Comparison of ENCODE assay signal across 21 cellular contexts in the genomic region with DNA sequence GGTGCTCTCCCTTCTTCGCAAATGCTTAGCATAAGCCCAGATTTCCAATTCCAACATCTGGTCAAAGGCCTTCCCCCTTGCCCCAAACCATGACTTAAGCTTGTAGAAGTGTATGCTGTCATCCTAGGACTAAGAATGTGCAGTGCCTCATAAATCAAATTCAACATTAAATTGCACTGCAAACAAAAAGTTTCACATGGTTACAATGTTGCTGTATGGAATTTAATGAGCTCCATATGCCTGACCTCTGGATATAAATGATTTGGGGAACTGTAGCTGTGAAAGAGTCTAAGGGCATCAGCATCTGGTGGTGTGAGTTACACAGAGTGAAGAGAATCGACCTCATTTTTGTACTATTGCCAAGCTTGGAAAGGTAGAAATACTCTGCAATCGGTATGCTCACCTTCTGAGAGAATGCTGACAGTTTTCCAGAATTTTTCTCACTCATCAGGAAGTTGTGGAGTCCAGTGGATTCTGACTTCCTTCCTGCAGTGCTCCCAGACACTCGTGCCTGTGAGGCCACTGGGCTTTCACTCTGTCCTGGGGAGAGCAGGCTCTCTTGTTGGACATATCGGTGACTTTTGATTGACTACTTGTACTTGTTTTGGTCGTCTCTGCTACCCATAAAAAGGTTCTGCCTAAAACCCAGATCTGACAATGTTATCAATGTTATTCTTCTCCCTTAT. TPM values are rescaled to one million over a fixed set of nuclear protein-coding genes. Genes with fewer than 3 reads are reported as not detected.
A peak's percentile ranks its signal among the peaks of the same experiment; 100 is the strongest.
DNase-seq lines count a peak whose midpoint lies in the region; FAIRE-seq and TF ChIP-seq lines count a peak whose summit lies in the region.
"Had no signal": no experiment of that assay in that cellular context is flagged by ENCODE, and none has a peak within 500 bp of the region (broad histone marks: within the 10 kb centered on the region; RNA-seq: fewer than 3 reads in every experiment).

No MANE protein-coding gene starts in this region.

- H3K27me3 Mint-ChIP-seq in activated T-cell treated with anti-CD3 and anti-CD28 coated beads, Interleukin-2, amount 50 U/mL, for 24 hours = no peaks in the 10 kb centered on the region
- H3K27me3 Mint-ChIP-seq: natural killer cell treated with Interleukin-12 subunit alpha and Interleukin-12 subunit beta and Interleukin-15 and Interleukin-18, amount 100 ng/mL, for 72 hours; stimulated activated naive CD8-positive, alpha-beta T cell treated with anti-CD3 and anti-CD28 coated beads, Interleukin-15, Interleukin-2, amounts not matched to agents 100 ng/mL and 50 ng/mL, for 24 hours had no signal

- peak overlapping the region; percentile 29 for H4K91ac ChIP-seq in H1 (replicated peaks; ENCODE audit: insufficient read length, low read length)

- H3K4me3 ChIP-seq in HUES6 (ENCODE audit: low read depth, low read length) = peak overlapping the region; percentile 25; the same call in 1 of the 2 replicates
- no peak overlapping the region for H3K4me3 ChIP-seq in H1 (ENCODE audit: extremely low read depth in 1 of 4, insufficient read depth in 2 of 4, low read depth in 3 of 4, low read length in 4 of 4)
- no peak overlapping the region for H3K4me3 ChIP-seq in mesendoderm (ENCODE audit: low read length)
- no peak overlapping the region for H3K4me3 ChIP-seq in H7 (ENCODE audit: insufficient read depth, low read depth, low read length)
- H3K4me3 ChIP-seq: BLaER1, body of pancreas, gastroesophageal sphincter, skin epidermis, transverse colon had no signal

- no peak overlapping the region for H3K14ac ChIP-seq in H1 (ENCODE audit: insufficient read length)

- CTCF ChIA-PET in H1 (lab: Charles Lee; ENCODE audit: partially characterized antibody) = interaction anchor here (1.1 kb wide), 1 partner anchor 9 kb away, joined by 3 read pairs; no protein-coding TSS in a partner anchor

- no peaks in the 10 kb centered on the region for H3K4me1 Mint-ChIP-seq in activated T-cell treated with anti-CD3 and anti-CD28 coated beads, Interleukin-2, amount 50 U/mL, for 24 hours (ENCODE audit: low read depth)

- no peaks in the 10 kb centered on the region for H3K27me3 ChIP-seq in HUES6 (ENCODE audit: control insufficient read depth, insufficient read depth, low read length)
- H3K27me3 ChIP-seq in H1 (replicated peaks in 1 of 4; ENCODE audit: control insufficient read depth in 3 of 4, extremely low read depth in 1 of 4, insufficient read depth in 3 of 4, low read length in 3 of 4) = no peaks in the 10 kb centered on the region
- H3K27me3 ChIP-seq in mesendoderm (ENCODE audit: insufficient read depth, low read length, poor library complexity) = no peaks in the 10 kb centered on the region
- no peaks in the 10 kb centered on the region for H3K27me3 ChIP-seq in H7 (ENCODE audit: control insufficient read depth, insufficient read depth, low read length)
- H3K27me3 ChIP-seq: BLaER1, body of pancreas, gastroesophageal sphincter, transverse colon had no signal

- TF ChIP-seq CTCF in H1 (IDR thresholded peaks at IDR 0.05; ENCODE audit: control extremely low read depth in 1 of 3, insufficient read depth in 1 of 3, low read depth in 1 of 3, low read length in 3 of 3) = no peak

- H2BK120ac ChIP-seq in H1 (replicated peaks; ENCODE audit: low read depth, low read length) (peak overlapping the region; percentile 69), mesendoderm (ENCODE audit: low read depth, low read length) (no peak overlapping the region)

- DNase-seq in GM04504 (ENCODE audit: low read depth) (peak; percentile 70), H1 (ENCODE audit: low read depth in 1 of 2, low spot score in 2 of 2) (no peak), mesendoderm (no peak), H7 (no peak)
- no peak for DNase-seq in stimulated activated CD4-positive, alpha-beta T cell treated with anti-CD3 and anti-CD28 coated beads, Interleukin-1b, Interleukin-23, amount 100 ng/mL, for 48 hours
- DNase-seq in activated T-cell treated with anti-CD3 and anti-CD28 coated beads, Interleukin-2, amount 50 U/mL, for 24 hours = no peak
- DNase-seq: activated CD4-positive, CD25-positive, alpha-beta regulatory T cell treated with anti-CD3 and anti-CD28 coated beads, Interleukin-2, amount 50 U/mL, for 72 hours; body of pancreas; NCI-H1417 treated with DMSO at 0.1 percent for 48 hours; NK-92 treated with Interleukin-12 subunit alpha and Interleukin-12 subunit beta, amount 100 ng/mL, for 24 hours; RPMI8226; stimulated activated CD4-positive, alpha-beta T cell treated with anti-CD3 and anti-CD28 coated beads, Interleukin-2, amount 100 ng/mL, for 48 hours; transverse colon had no signal

- H3K4ac ChIP-seq in H1 (replicated peaks; ENCODE audit: insufficient read length, low read depth, low read length) (no peak overlapping the region), mesendoderm (ENCODE audit: low read depth, low read length) (peak overlapping the region; percentile 93)

- peaks cover 5% of the 10 kb centered on the region for H3K36me3 Mint-ChIP-seq in activated T-cell treated with anti-CD3 and anti-CD28 coated beads, Interleukin-2, amount 50 U/mL, for 24 hours (ENCODE audit: low read depth)
- H3K36me3 Mint-ChIP-seq: activated naive CD4-positive, alpha-beta T cell treated with anti-CD3 and anti-CD28 coated beads, Interleukin-2, amount 50 U/mL, for 72 hours; mesothelial cell of epicardium; natural killer cell treated with Interleukin-12 subunit alpha and Interleukin-12 subunit beta and Interleukin-15 and Interleukin-18, amount 100 ng/mL, for 72 hours had no signal

- H2BK15ac ChIP-seq in H1 (ENCODE audit: low read length) (0 out of 2 replicates have a peak overlapping the region, but pooled peaks have one; percentile 29), mesendoderm (replicated peaks; ENCODE audit: low read depth) (no peak overlapping the region)

- TF ChIP-seq RAD21 in H1 (IDR thresholded peaks at IDR 0.05 in 1 of 2, conservative IDR thresholded peaks at IDR 0.05 in 1 of 2; ENCODE audit: low read depth in 2 of 2, low read length in 2 of 2) = no peak

- H3K27ac ChIP-seq in HUES6 (ENCODE audit: low read depth, low read length) = peak overlapping the region; percentile 92
- no peak overlapping the region for H3K27ac ChIP-seq in H1 (ENCODE audit: low read depth, low read length)
- peak overlapping the region; percentile 16 for H3K27ac ChIP-seq in mesendoderm (ENCODE audit: low read depth, low read length)
- H3K27ac ChIP-seq: BLaER1, body of pancreas, gastroesophageal sphincter, transverse colon had no signal

- peak in 1 of 2 experiments; percentile 47; a peak in 2 of 3 replicates for TF ChIP-seq POLR2A in H1 (IDR thresholded peaks at IDR 0.05; ENCODE audit: control extremely low read depth in 1 of 2, low read depth in 2 of 2, low read length in 2 of 2)

- 0 out of 2 replicates have a peak overlapping the region, but pooled peaks have one; percentile 35 for H2BK20ac ChIP-seq in H1 (ENCODE audit: low read length)

- no peak overlapping the region for H4K8ac ChIP-seq in H1 (ENCODE audit: extremely low read depth, insufficient read depth, low read length)
- no peak overlapping the region for H4K8ac ChIP-seq in mesendoderm (ENCODE audit: low read depth, low read length)

- no peaks in the 10 kb centered on the region for H3K9me3 Mint-ChIP-seq in activated T-cell treated with anti-CD3 and anti-CD28 coated beads, Interleukin-2, amount 50 U/mL, for 24 hours
- H3K9me3 Mint-ChIP-seq: activated naive CD4-positive, alpha-beta T cell treated with anti-CD3 and anti-CD28 coated beads, Interleukin-2, amount 50 U/mL, for 72 hours; mesothelial cell of epicardium; natural killer cell treated with Interleukin-12 subunit alpha and Interleukin-12 subunit beta and Interleukin-15 and Interleukin-18, amount 100 ng/mL, for 72 hours; stimulated activated naive CD8-positive, alpha-beta T cell treated with anti-CD3 and anti-CD28 coated beads, Interleukin-15, Interleukin-2, amounts not matched to agents 100 ng/mL and 50 ng/mL, for 24 hours had no signal

- no peak overlapping the region for H2BK12ac ChIP-seq in H1 (ENCODE audit: low read depth, low read length)

- H3K56ac ChIP-seq in H1 (replicated peaks; ENCODE audit: insufficient read length, low read depth, low read length) (peak overlapping the region; percentile 10), mesendoderm (ENCODE audit: low read length) (peak overlapping the region; percentile 9)

- H2AK5ac ChIP-seq in H1 (ENCODE audit: low read depth, low read length) (no peak overlapping the region), mesendoderm (ENCODE audit: low read length) (no peak overlapping the region)

- H3K9me3 ChIP-seq in HUES6 (ENCODE audit: control insufficient read depth, insufficient read depth, low read depth, low read length) (no peaks in the 10 kb centered on the region), H1 (ENCODE audit: insufficient read depth in 2 of 2, low read depth in 1 of 2, low read length in 1 of 2) (no peaks in the 10 kb centered on the region)
- H3K9me3 ChIP-seq: BLaER1, body of pancreas, gastroesophageal sphincter, transverse colon had no signal

- peaks cover 2% of the 10 kb centered on the region; the same call in 1 of the 2 replicates for H3K23me2 ChIP-seq in H1 (ENCODE audit: low read depth, low read length)

- H3K18ac ChIP-seq in H1 (ENCODE audit: extremely low read depth, low read length) (peak overlapping the region; percentile 83), mesendoderm (ENCODE audit: low read length) (no peak overlapping the region)

- H3K79me2 ChIP-seq in H1 (ENCODE audit: control insufficient read depth in 1 of 2, insufficient read depth in 2 of 2, low read length in 2 of 2) = peaks cover 0 to 10% of the 10 kb centered on the region in 2 experiments; a peak in 1 of 4 replicates
- no peaks in the 10 kb centered on the region for H3K79me2 ChIP-seq in mesendoderm (ENCODE audit: control insufficient read depth, insufficient read depth, low read length)

- H2AFZ ChIP-seq in H1 (ENCODE audit: low read length) = no peak overlapping the region

- no peak overlapping the region for H3K4me3 Mint-ChIP-seq in activated T-cell treated with anti-CD3 and anti-CD28 coated beads, Interleukin-2, amount 50 U/mL, for 24 hours
- H3K4me3 Mint-ChIP-seq: mesothelial cell of epicardium; natural killer cell treated with Interleukin-12 subunit alpha and Interleukin-12 subunit beta and Interleukin-15 and Interleukin-18, amount 100 ng/mL, for 72 hours; stimulated activated naive CD8-positive, alpha-beta T cell treated with anti-CD3 and anti-CD28 coated beads, Interleukin-15, Interleukin-2, amounts not matched to agents 100 ng/mL and 50 ng/mL, for 24 hours had no signal

- no peaks in the 10 kb centered on the region for H3K79me1 ChIP-seq in H1 (ENCODE audit: low read depth, low read length)
- H3K79me1 ChIP-seq in mesendoderm (ENCODE audit: low read length) = no peaks in the 10 kb centered on the region

- H3K9ac ChIP-seq in HUES6 (ENCODE audit: low read length) (peak overlapping the region; percentile 61), H1 (replicated peaks in 1 of 4; ENCODE audit: extremely low read depth in 1 of 4, low read depth in 3 of 4, low read length in 3 of 4) (no peak overlapping the region), mesendoderm (ENCODE audit: low read length) (no peak overlapping the region)
- H3K9ac ChIP-seq: BLaER1 had no signal

- peak overlapping the region in 1 of 2 experiments; percentile 42; a peak in 1 of 4 replicates for H3K4me2 ChIP-seq in H1 (ENCODE audit: insufficient read depth in 1 of 2, low read depth in 2 of 2, low read length in 2 of 2)
- no peak overlapping the region for H3K4me2 ChIP-seq in mesendoderm (ENCODE audit: low read length)
- H3K4me2 ChIP-seq: BLaER1 had no signal

- H2BK5ac ChIP-seq in H1 (ENCODE audit: low read depth, low read length) (peak overlapping the region; percentile 69; the same call in 1 of the 2 replicates), mesendoderm (ENCODE audit: low read length) (no peak overlapping the region)

- WGBS in H1 (ENCODE audit: extremely low coverage in 1 of 2, insufficient coverage in 1 of 2, insufficient read length in 1 of 2, insufficient replicate concordance in 2 of 2, low coverage in 1 of 2, low lambda C conversion rate in 2 of 2, missing lambda C conversion rate in 1 of 2), 2 experiments = 87% methylated on average over 6 of the region's 6 CpGs; no CpG with 5 or more reads in 1 of the 2 experiments
- no CpG with 5 or more reads among the region's 6 CpGs for WGBS in mesendoderm (ENCODE audit: extremely low coverage, insufficient coverage, low lambda C conversion rate)

- H3K4me1 ChIP-seq in HUES6 (ENCODE audit: control insufficient read depth, insufficient read depth, low read length) (peaks cover 48% of the 10 kb centered on the region), H1 (replicated peaks in 1 of 4; ENCODE audit: control insufficient read depth in 3 of 4, insufficient read depth in 4 of 4, low read length in 3 of 4) (peaks cover 7 to 15% (median 12%) of the 10 kb centered on the region in 4 experiments), mesendoderm (ENCODE audit: control insufficient read depth, low read depth, low read length) (no peaks in the 10 kb centered on the region)
- H3K4me1 ChIP-seq: BLaER1, body of pancreas, transverse colon had no signal

- no peaks in the 10 kb centered on the region for H4K20me1 ChIP-seq in H1 (replicated peaks in 1 of 2; ENCODE audit: control insufficient read depth in 1 of 2, insufficient read depth in 2 of 2, low read length in 2 of 2)
- H4K20me1 ChIP-seq: BLaER1 had no signal

- H3K36me3 ChIP-seq in HUES6 (ENCODE audit: control insufficient read depth, insufficient read depth, low read length) (peaks cover 44% of the 10 kb centered on the region), H1 (ENCODE audit: control insufficient read depth in 2 of 4, insufficient read depth in 4 of 4, low read length in 3 of 4) (peaks cover 0 to 12% (median 6%) of the 10 kb centered on the region in 4 experiments; a peak in 5 of 8 replicates), mesendoderm (ENCODE audit: control insufficient read depth, insufficient read depth, low read length) (no peaks in the 10 kb centered on the region), H7 (replicated peaks; ENCODE audit: control insufficient read depth, insufficient read depth, low read length) (peaks cover 13% of the 10 kb centered on the region)
- H3K36me3 ChIP-seq: BLaER1, gastroesophageal sphincter, transverse colon had no signal

- H3K27ac Mint-ChIP-seq in activated T-cell treated with anti-CD3 and anti-CD28 coated beads, Interleukin-2, amount 50 U/mL, for 24 hours = no peak overlapping the region
- H3K27ac Mint-ChIP-seq: activated naive CD4-positive, alpha-beta T cell treated with anti-CD3 and anti-CD28 coated beads, Interleukin-2, amount 50 U/mL, for 72 hours; mesothelial cell of epicardium; natural killer cell treated with Interleukin-12 subunit alpha and Interleukin-12 subunit beta and Interleukin-15 and Interleukin-18, amount 100 ng/mL, for 72 hours; stimulated activated naive CD8-positive, alpha-beta T cell treated with anti-CD3 and anti-CD28 coated beads, Interleukin-15, Interleukin-2, amounts not matched to agents 100 ng/mL and 50 ng/mL, for 24 hours had no signal

- H4K5ac ChIP-seq in H1 (ENCODE audit: insufficient read length, low read depth, low read length) (peak overlapping the region; percentile 9), mesendoderm (ENCODE audit: low read length) (no peak overlapping the region)

- no peak for TF ChIP-seq EP300 in H1 (IDR thresholded peaks at IDR 0.05; ENCODE audit: borderline replicate concordance in 1 of 2, low read depth in 2 of 2, low read length in 2 of 2)

- POLR2A ChIA-PET in H1 (lab: Charles Lee; ENCODE audit: partially characterized antibody) = interaction anchor here (0.8 to 1.3 kb wide), 3 partner anchors 9 to 35 kb away, joined by 3 to 4 read pairs (median 3); no protein-coding TSS in a partner anchor

- no peak overlapping the region for H3K23ac ChIP-seq in H1 (ENCODE audit: insufficient read length)
- H3K23ac ChIP-seq in mesendoderm (ENCODE audit: low read length) = no peak overlapping the region

- FAIRE-seq in H1 (lab: Jason Lieb, UNC) = no peak

RNA-seq across cellular contexts. Expression of a gene that starts 40.7 kb away (rescaled TPM):
- 37.9 and 38.5 TPM in 2 replicates for total RNA-seq in H1 (2021; fragmentation: NEBNext Ultra II Directional; extraction: Animal tissue kit (Norgen Biotek cat#: 25700))
- polyA plus RNA-seq in H1 (2011; rRNA removed) = 19.9 and 35.7 TPM in 2 replicates
- polyA plus RNA-seq in H1 (2011; cell fraction: cytosol; rRNA removed) = 27.2 TPM
- polyA plus RNA-seq in H1 (2011; cell fraction: nucleus; rRNA removed) = 25.4 TPM
- 21.1 to 33.4 TPM (median 26.1 TPM) in 4 replicates for polyA plus RNA-seq in H1 (2012, experiment 1 of 2)
- polyA plus RNA-seq in H1 (2012, experiment 2 of 2) = 2.0 TPM
- polyA plus RNA-seq in H1 (2013, experiment 1 of 2) = 32.8 TPM
- 29.4 TPM for polyA plus RNA-seq in H1 (2013, experiment 2 of 2)
- polyA minus RNA-seq in H1 (2011; rRNA and poly(A)+ RNA removed) = 50.4 and 65.5 TPM in 2 replicates
- 18.4 TPM for polyA minus RNA-seq in H1 (2011; cell fraction: cytosol; rRNA and poly(A)+ RNA removed)
- polyA minus RNA-seq in H1 (2011; cell fraction: nucleus; rRNA and poly(A)+ RNA removed) = 35.4 TPM
- polyA plus RNA-seq in mesendoderm (2013, experiment 1 of 2) = 30.1 TPM
- polyA plus RNA-seq in mesendoderm (2013, experiment 2 of 2) = 29.6 TPM
- 56.5 and 58.6 TPM in 2 replicates for total RNA-seq in H7 (2014; rRNA removed; shearing (Covaris generic))

RNA-seq across cellular contexts. Expression of a gene that starts 40.9 kb away (rescaled TPM):
- total RNA-seq in H1 (2021; fragmentation: NEBNext Ultra II Directional; extraction: Animal tissue kit (Norgen Biotek cat#: 25700)) = 2.1 and 2.7 TPM in 2 replicates
- 0.89 and 1.5 TPM in 2 replicates for polyA plus RNA-seq in H1 (2011; rRNA removed)
- polyA plus RNA-seq in H1 (2011; cell fraction: cytosol; rRNA removed) = 2.6 TPM
- polyA plus RNA-seq in H1 (2011; cell fraction: nucleus; rRNA removed) = 1.00 TPM
- polyA plus RNA-seq in H1 (2012, experiment 1 of 2) = 2.0 to 5.6 TPM (median 2.6 TPM) in 4 replicates
- 0.43 TPM for polyA plus RNA-seq in H1 (2012, experiment 2 of 2)
- polyA plus RNA-seq in H1 (2013, experiment 1 of 2) = 1.2 TPM
- 0.90 TPM for polyA plus RNA-seq in H1 (2013, experiment 2 of 2)
- 1.7 and 2.2 TPM in 2 replicates for polyA minus RNA-seq in H1 (2011; rRNA and poly(A)+ RNA removed)
- polyA minus RNA-seq in H1 (2011; cell fraction: cytosol; rRNA and poly(A)+ RNA removed) = 1.2 TPM
- polyA minus RNA-seq in H1 (2011; cell fraction: nucleus; rRNA and poly(A)+ RNA removed) = 1.5 TPM
- polyA plus RNA-seq in mesendoderm (2013, experiment 1 of 2) = 0.95 TPM
- 1.1 TPM for polyA plus RNA-seq in mesendoderm (2013, experiment 2 of 2)
- 2.0 and 2.2 TPM in 2 replicates for total RNA-seq in H7 (2014; rRNA removed; shearing (Covaris generic))
